In the genomic region with DNA sequence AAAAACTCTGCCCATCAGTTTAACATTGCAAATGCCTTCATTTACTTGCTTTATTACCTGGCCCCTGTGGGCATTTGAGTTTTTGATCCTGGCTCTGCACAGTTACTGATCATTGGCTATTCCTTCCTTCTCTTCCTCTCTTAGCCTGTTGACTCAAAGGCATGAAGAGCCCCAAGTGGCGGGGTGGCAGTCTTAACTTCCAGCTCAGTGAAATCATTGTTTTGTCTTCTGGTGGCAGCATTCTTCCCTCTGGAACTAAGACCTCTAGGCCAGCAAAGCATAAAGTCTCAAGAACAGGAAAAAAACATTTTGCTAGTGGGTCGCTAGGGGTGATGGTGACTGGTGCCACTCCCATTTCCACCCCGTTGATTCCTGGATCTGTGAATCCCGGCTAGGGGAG, we compare ENCODE assay signal across 30 cellular contexts. TPM values are rescaled to one million over a fixed set of nuclear protein-coding genes. Genes with fewer than 3 reads are reported as not detected.
DNase-seq lines count a peak whose midpoint lies in the region; TF ChIP-seq lines count a peak whose summit lies in the region.
"Had no signal": no experiment of that assay in that cellular context is flagged by ENCODE, and none has a peak within 500 bp of the region (broad histone marks: within the 10 kb centered on the region; RNA-seq: fewer than 3 reads in every experiment).

No MANE protein-coding gene starts in this region.

- DNase-seq in brain microvascular endothelial cell (no peak), kidney epithelial cell (ENCODE audit: low read depth) (no peak), MV-4-11 (lab: John Stamatoyannopoulos, UW) (no peak), hepatocyte (ENCODE audit: low spot score) (no peak), transverse colon (no peak)
- DNase-seq: activated CD4-positive, alpha-beta T cell treated with anti-CD3 and anti-CD28 coated beads for 48 hours; activated CD8-positive, alpha-beta memory T cell treated with anti-CD3 and anti-CD28 coated beads for 24 hours; activated T-cell treated with anti-CD3 and anti-CD28 coated beads for 4 hours; amygdala; cortex of kidney; DMS79; HCEC 1CT; heart right ventricle; IMR-90; left cardiac atrium; mammary epithelial cell; NCI-H1436 treated with DMSO at 0.1 percent for 48 hours; NCI-H2081 treated with DMSO at 0.1 percent for 48 hours; NCI-H446 treated with DMSO at 0.1 percent for 48 hours; NCI-H774; RPMI8226; sigmoid colon; SJCRH30; stimulated activated CD4-positive, alpha-beta T cell treated with anti-CD3 and anti-CD28 coated beads, Interleukin-4, amount 100 ng/mL, for 1 hour; SW 1271; T-helper 9 cell; trophoblast cell had no signal

- H3K36me3 ChIP-seq in HEK293 (ENCODE audit: control insufficient read depth in 2 of 2, insufficient read depth in 1 of 2, low read length in 2 of 2): no peaks in the 10 kb centered on the region
- no peaks in the 10 kb centered on the region for H3K36me3 ChIP-seq in brain microvascular endothelial cell (replicated peaks)
- H3K36me3 ChIP-seq in kidney epithelial cell (ENCODE audit: control insufficient read depth, insufficient read depth, low read length): no peaks in the 10 kb centered on the region
- H3K36me3 ChIP-seq in skeletal muscle tissue (ENCODE audit: control insufficient read depth in 3 of 3, insufficient read depth in 3 of 3, low read length in 3 of 3): no peaks in the 10 kb centered on the region
- H3K36me3 ChIP-seq in hepatocyte (replicated peaks; ENCODE audit: insufficient read depth, low read depth): no peaks in the 10 kb centered on the region
- H3K36me3 ChIP-seq in transverse colon: no peaks in the 10 kb centered on the region
- H3K36me3 ChIP-seq: BLaER1, heart right ventricle, sigmoid colon, SJCRH30 had no signal

- H3K4me1 ChIP-seq in HEK293 (ENCODE audit: control insufficient read depth, insufficient read depth, low read length) (0 out of 2 replicates have a peak, but pooled peaks cover 3% of the 10 kb centered on the region), skeletal muscle tissue (ENCODE audit: control insufficient read depth in 3 of 3, insufficient read depth in 3 of 3, low read length in 3 of 3) (peaks cover 13 to 27% (median 22%) of the 10 kb centered on the region in 3 donors), hepatocyte (ENCODE audit: insufficient read depth) (peaks cover 14% of the 10 kb centered on the region), transverse colon (peaks cover 0 to 5% (median 0%) of the 10 kb centered on the region in 4 donors)
- H3K4me1 ChIP-seq: BLaER1 had no signal

- H3K4me2 ChIP-seq in hepatocyte: no peak overlapping the region
- H3K4me2 ChIP-seq: BLaER1 had no signal

- H3K79me2 ChIP-seq in hepatocyte: no peaks in the 10 kb centered on the region

- TF ChIP-seq EP300 in transverse colon (IDR thresholded peaks at IDR 0.05; ENCODE audit: low read depth): no peak

- H3K9me3 ChIP-seq in HEK293 (ENCODE audit: control insufficient read depth, insufficient read depth, low read depth, low read length): no peaks in the 10 kb centered on the region
- no peaks in the 10 kb centered on the region for H3K9me3 ChIP-seq in skeletal muscle tissue (ENCODE audit: control insufficient read depth in 3 of 3, low read length in 3 of 3)
- H3K9me3 ChIP-seq in hepatocyte (ENCODE audit: low read depth): no peaks in the 10 kb centered on the region
- no peaks in the 10 kb centered on the region for H3K9me3 ChIP-seq in transverse colon
- H3K9me3 ChIP-seq: BLaER1, sigmoid colon, SJCRH30 had no signal

- in situ Hi-C loops in brain microvascular endothelial cell (cut with HindIII; ENCODE audit: low pct_ligation_motif_present, low sequenced_read_pairs): no loop called here
- in situ Hi-C loops in transverse colon (cut with MboI; ENCODE audit: low pct_ligation_motif_present in 1 of 4, low pct_unique_long_range_greater_than_20kb in 1 of 4, low sequenced_read_pairs in 3 of 4): no loop called here

- no peaks in the 10 kb centered on the region for H4K20me1 ChIP-seq in hepatocyte (ENCODE audit: insufficient read depth, poor library complexity, severe bottlenecking)
- H4K20me1 ChIP-seq: BLaER1 had no signal

- intact Hi-C loops in transverse colon (cut with DNase I; ENCODE audit: low total_unique reads): no loop called here

- TF ChIP-seq CTCF in HEK293 (tag by site-specific recombination; IDR thresholded peaks at IDR 0.05) (0 out of 2 replicates have a peak, but pooled peaks have one; percentile 19), brain microvascular endothelial cell (IDR thresholded peaks at IDR 0.05; ENCODE audit: low read depth, low read length, missing control alignments) (peak; percentile 16), kidney epithelial cell (IDR thresholded peaks at IDR 0.05; ENCODE audit: insufficient read depth, low read length, poor library complexity, severe bottlenecking) (peak; percentile 21), hepatocyte (IDR thresholded peaks at IDR 0.05; ENCODE audit: poor library complexity) (no peak), transverse colon (IDR thresholded peaks at IDR 0.05) (no peak)

- WGBS in hepatocyte (ENCODE audit: low lambda C conversion rate, missing lambda C conversion rate): 82% methylated on average over 4 of the region's 4 CpGs
- 86 to 90% methylated on average over 2 to 4 of the region's 4 CpGs for WGBS in transverse colon (ENCODE audit: low coverage in 1 of 2), 2 donors

- TF ChIP-seq POLR2A in transverse colon (IDR thresholded peaks at IDR 0.05): no peak

- H3K9ac ChIP-seq in skeletal muscle tissue (ENCODE audit: low read depth in 1 of 3, low read length in 3 of 3): no peak overlapping the region
- H3K9ac ChIP-seq: BLaER1 had no signal

- no peak overlapping the region for H3K27ac ChIP-seq in HEK293 (ENCODE audit: extremely low read depth, low read depth, low read length)
- H3K27ac ChIP-seq in brain microvascular endothelial cell: no peak overlapping the region
- peak overlapping the region; percentile 7 for H3K27ac ChIP-seq in skeletal muscle tissue (ENCODE audit: low read depth, low read length)
- H3K27ac ChIP-seq in hepatocyte: no peak overlapping the region
- no peak overlapping the region for H3K27ac ChIP-seq in transverse colon
- H3K27ac ChIP-seq: BLaER1, sigmoid colon, SJCRH30 had no signal

- no peak overlapping the region for H3K4me3 ChIP-seq in HEK293 (ENCODE audit: low read depth, low read length)
- no peak overlapping the region for H3K4me3 ChIP-seq in brain microvascular endothelial cell (ENCODE audit: low read depth, low read length)
- no peak overlapping the region for H3K4me3 ChIP-seq in kidney epithelial cell (ENCODE audit: low read depth, low read length)
- H3K4me3 ChIP-seq in skeletal muscle tissue (ENCODE audit: low read length in 3 of 3): no peak overlapping the region
- H3K4me3 ChIP-seq in hepatocyte: no peak overlapping the region
- H3K4me3 ChIP-seq in transverse colon: no peak overlapping the region
- H3K4me3 ChIP-seq: BLaER1, heart right ventricle, sigmoid colon, SJCRH30 had no signal

- H3K27me3 ChIP-seq in brain microvascular endothelial cell (replicated peaks) (no peaks in the 10 kb centered on the region), kidney epithelial cell (ENCODE audit: control insufficient read depth, insufficient read depth, low read length) (no peaks in the 10 kb centered on the region), skeletal muscle tissue (ENCODE audit: control insufficient read depth in 3 of 3, insufficient read depth in 3 of 3, low read length in 3 of 3) (no peaks in the 10 kb centered on the region), hepatocyte (no peaks in the 10 kb centered on the region), transverse colon (no peaks in the 10 kb centered on the region)
- H3K27me3 ChIP-seq: BLaER1, heart right ventricle, sigmoid colon, SJCRH30 had no signal

- POLR2A ChIA-PET in HEK293 (lab: Yijun Ruan, JAX): no interaction called here

- CTCF ChIA-PET in HEK293 (lab: Yijun Ruan, JAX): interaction anchor here (0.6 to 1.0 kb wide), 2 partner anchors 65 to 95 kb away, joined by 3 to 4 read pairs; no protein-coding TSS in a partner anchor

- no peaks in the 10 kb centered on the region for H3K9me2 ChIP-seq in hepatocyte (replicated peaks; ENCODE audit: insufficient read depth)

- no peak overlapping the region for H2AFZ ChIP-seq in hepatocyte

TF ChIP-seq in HEK293, 187 proteins besides CTCF, POLR2A, EP300 and RAD21 (continues in another document):
- TF ChIP-seq ZNF10 (tag by site-specific recombination; IDR thresholded peaks at IDR 0.05) (no peak), ZNF600 (tag by site-specific recombination; IDR thresholded peaks at IDR 0.05) (no peak), ZNF335 (tag by site-specific recombination; conservative IDR thresholded peaks at IDR 0.05) (no peak), ZNF473 (tag by site-specific recombination; IDR thresholded peaks at IDR 0.05) (no peak), ZNF501 (tag by site-specific recombination; IDR thresholded peaks at IDR 0.05) (no peak), ZNF777 (tag by site-specific recombination; IDR thresholded peaks at IDR 0.05; ENCODE audit: borderline replicate concordance) (no peak)
- TF ChIP-seq, protein P1, sequence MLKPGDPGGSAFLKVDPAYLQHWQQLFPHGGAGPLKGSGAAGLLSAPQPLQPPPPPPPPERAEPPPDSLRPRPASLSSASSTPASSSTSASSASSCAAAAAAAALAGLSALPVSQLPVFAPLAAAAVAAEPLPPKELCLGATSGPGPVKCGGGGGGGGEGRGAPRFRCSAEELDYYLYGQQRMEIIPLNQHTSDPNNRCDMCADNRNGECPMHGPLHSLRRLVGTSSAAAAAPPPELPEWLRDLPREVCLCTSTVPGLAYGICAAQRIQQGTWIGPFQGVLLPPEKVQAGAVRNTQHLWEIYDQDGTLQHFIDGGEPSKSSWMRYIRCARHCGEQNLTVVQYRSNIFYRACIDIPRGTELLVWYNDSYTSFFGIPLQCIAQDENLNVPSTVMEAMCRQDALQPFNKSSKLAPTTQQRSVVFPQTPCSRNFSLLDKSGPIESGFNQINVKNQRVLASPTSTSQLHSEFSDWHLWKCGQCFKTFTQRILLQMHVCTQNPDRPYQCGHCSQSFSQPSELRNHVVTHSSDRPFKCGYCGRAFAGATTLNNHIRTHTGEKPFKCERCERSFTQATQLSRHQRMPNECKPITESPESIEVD (tag by site-specific recombination; IDR thresholded peaks at IDR 0.05): no peak
- TF ChIP-seq, protein P2, sequence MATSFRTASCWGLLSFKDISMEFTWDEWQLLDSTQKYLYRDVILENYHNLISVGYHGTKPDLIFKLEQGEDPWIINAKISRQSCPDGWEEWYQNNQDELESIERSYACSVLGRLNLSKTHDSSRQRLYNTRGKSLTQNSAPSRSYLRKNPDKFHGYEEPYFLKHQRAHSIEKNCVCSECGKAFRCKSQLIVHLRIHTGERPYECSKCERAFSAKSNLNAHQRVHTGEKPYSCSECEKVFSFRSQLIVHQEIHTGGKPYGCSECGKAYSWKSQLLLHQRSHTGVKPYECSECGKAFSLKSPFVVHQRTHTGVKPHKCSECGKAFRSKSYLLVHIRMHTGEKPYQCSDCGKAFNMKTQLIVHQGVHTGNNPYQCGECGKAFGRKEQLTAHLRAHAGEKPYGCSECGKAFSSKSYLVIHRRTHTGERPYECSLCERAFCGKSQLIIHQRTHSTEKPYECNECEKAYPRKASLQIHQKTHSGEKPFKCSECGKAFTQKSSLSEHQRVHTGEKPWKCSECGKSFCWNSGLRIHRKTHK (tag by site-specific recombination; IDR thresholded peaks at IDR 0.05): no peak

RNA-seq across cellular contexts. Expression of a gene that starts 52.3 kb away (rescaled TPM):
- total RNA-seq in kidney epithelial cell (15.8 and 20.1 TPM in 2 replicates), skeletal muscle tissue (13.0 TPM), hepatocyte (21.2 and 27.9 TPM in 2 replicates), transverse colon (10 to 100 TPM; 37.8 to 82.7 (median 47.9) TPM)
- polyA plus RNA-seq in hepatocyte: 10.9 and 17.2 TPM in 2 replicates

Comparison
In these comparisons a context has a peak if more than half of its experiments do, and no peak if none do; other contexts are left out.
1. CTCF ChIP-seq: peak in HEK293 (single experiment), brain microvascular endothelial cell (single experiment) and kidney epithelial cell (single experiment); none in hepatocyte (single experiment) and transverse colon (0 of 5).